Comparison of ENCODE assay signal across 12 cellular contexts in the genomic region with DNA sequence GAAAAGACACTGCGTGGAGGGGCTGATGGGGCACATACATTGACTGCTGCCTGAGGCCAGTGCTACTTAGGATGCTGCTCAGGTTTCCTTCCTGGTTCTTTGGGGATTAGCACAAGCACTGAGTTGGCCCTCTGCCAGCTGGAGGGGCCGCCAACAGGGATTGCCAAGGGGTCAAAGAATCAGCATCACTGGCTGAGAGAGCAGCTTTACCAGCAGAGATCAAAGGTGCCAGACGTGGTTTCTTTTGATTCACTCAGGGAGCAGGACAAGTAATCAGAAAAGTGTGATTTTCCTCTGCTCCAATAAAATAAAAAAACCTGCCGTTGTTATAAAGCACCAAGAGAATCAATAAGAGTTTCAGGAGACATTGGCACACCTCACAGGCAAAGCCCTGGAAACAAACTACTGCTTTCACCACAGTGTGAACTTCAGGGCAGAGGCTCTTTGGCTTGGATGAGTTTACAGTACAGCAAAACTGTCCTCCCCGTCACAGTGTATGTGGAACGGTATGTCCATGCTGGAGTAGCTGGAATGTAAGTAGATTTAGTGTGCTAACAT. TPM values are rescaled to one million over a fixed set of nuclear protein-coding genes. Genes with fewer than 3 reads are reported as not detected.
DNase-seq lines count a peak whose midpoint lies in the region; ATAC-seq, FAIRE-seq and TF ChIP-seq lines count a peak whose summit lies in the region.
"Had no signal": no experiment of that assay in that cellular context is flagged by ENCODE, and none has a peak within 500 bp of the region (broad histone marks: within the 10 kb centered on the region; RNA-seq: fewer than 3 reads in every experiment).

No MANE protein-coding gene starts in this region.

- no peaks in the 10 kb centered on the region for H3K9me1 ChIP-seq in K562 (ENCODE audit: control insufficient read depth, insufficient read depth, low read length)

- no peak overlapping the region for H2AK5ac ChIP-seq in mesenchymal stem cell (ENCODE audit: low read length, severe bottlenecking)

- no peak overlapping the region for H4K8ac ChIP-seq in mesenchymal stem cell (ENCODE audit: low read length)

- H3K79me1 ChIP-seq in mesenchymal stem cell (replicated peaks; ENCODE audit: low read length, poor library complexity, severe bottlenecking) = peaks cover 42% of the 10 kb centered on the region

- no peak overlapping the region for H3K14ac ChIP-seq in mesenchymal stem cell (ENCODE audit: low read length in 2 of 2)

- no peak overlapping the region for H3K23ac ChIP-seq in mesenchymal stem cell (ENCODE audit: low read length in 2 of 2)

- no peaks in the 10 kb centered on the region for H3K9me3 ChIP-seq in K562 (replicated peaks; ENCODE audit: control insufficient read depth, insufficient read depth, low read depth, low read length)
- H3K9me3 ChIP-seq in mesenchymal stem cell (ENCODE audit: control insufficient read depth, low read length) = no peaks in the 10 kb centered on the region
- no peaks in the 10 kb centered on the region for H3K9me3 ChIP-seq in T-helper 17 cell (ENCODE audit: control insufficient read depth, low read length, poor library complexity, severe bottlenecking)
- H3K9me3 ChIP-seq: left ventricle myocardium inferior had no signal

- ATAC-seq in K562 (no peak), GM21390 (IDR thresholded peaks at IDR 0.05; ENCODE audit: unreplicated experiment) (no peak), T-helper 17 cell (no peak)

- no peak overlapping the region for H3K4me3 Mint-ChIP-seq in T-helper 17 cell

- H2BK15ac ChIP-seq in mesenchymal stem cell (ENCODE audit: low read depth, poor library complexity, severe bottlenecking) = no peak overlapping the region

- H2AFZ ChIP-seq in K562 (ENCODE audit: low read depth, low read length) (no peak overlapping the region), mesenchymal stem cell (ENCODE audit: low read depth, low read length) (no peak overlapping the region)

- no peaks in the 10 kb centered on the region for H4K20me1 ChIP-seq in K562 (replicated peaks; ENCODE audit: control insufficient read depth, insufficient read depth, low read length)

- H3K18ac ChIP-seq in mesenchymal stem cell (ENCODE audit: low read depth in 1 of 2, low read length in 2 of 2) = peak overlapping the region in 1 of 2 experiments; percentile 6

- no peak for FAIRE-seq in K562 (lab: Jason Lieb, UNC)

- in situ Hi-C loops in K562 (cut with MboI) = no loop called here

- peak overlapping the region; percentile 18 for H4K91ac ChIP-seq in mesenchymal stem cell (ENCODE audit: low read length)

- 0% methylated on average over 5 of the region's 6 CpGs for WGBS in K562 (ENCODE audit: insufficient coverage, low coverage, missing lambda C conversion rate)
- WGBS in mesenchymal stem cell = 85% methylated on average over 6 of the region's 6 CpGs

- no peak overlapping the region for H3K27ac Mint-ChIP-seq in T-helper 17 cell

- H3K4me2 ChIP-seq in K562 (ENCODE audit: insufficient read depth, low read length) (no peak overlapping the region), mesenchymal stem cell (ENCODE audit: low read length, poor library complexity, severe bottlenecking) (no peak overlapping the region)

- DNase-seq in DMS79 treated with DMSO at 0.1 percent for 48 hours (lab: John Stamatoyannopoulos, UW) (peak; percentile 78), NCI-H146 (lab: John Stamatoyannopoulos, UW) (peak; percentile 58), K562 (ENCODE audit: extremely low read depth in 1 of 4, low spot score in 3 of 4) (no peak), mesenchymal stem cell (peak; percentile 76), pons (ENCODE audit: low spot score) (no peak), mesenteric fat pad (ENCODE audit: low spot score) (no peak), T-helper 17 cell (no peak)
- DNase-seq: activated T-cell treated with anti-CD3 and anti-CD28 coated beads, Interleukin-2, amount 50 U/mL, for 1 hour; effector CD8-positive, alpha-beta T cell; left ventricle myocardium inferior; trophoblast cell had no signal

- no peak overlapping the region for H3K4ac ChIP-seq in mesenchymal stem cell (ENCODE audit: low read depth in 1 of 2, low read length in 2 of 2)

- TF ChIP-seq EP300 in K562 (IDR thresholded peaks at IDR 0.05; ENCODE audit: low read length) = no peak

- H3K4me3 ChIP-seq in K562 = no peak overlapping the region
- H3K4me3 ChIP-seq in mesenchymal stem cell (ENCODE audit: insufficient read depth in 1 of 2, low read depth in 1 of 2, low read length in 2 of 2) = no peak overlapping the region
- H3K4me3 ChIP-seq: left ventricle myocardium inferior had no signal

- TF ChIP-seq RAD21 in K562 (CRISPR knock-in tag; conservative IDR thresholded peaks at IDR 0.05 in 1 of 2, IDR thresholded peaks at IDR 0.05 in 1 of 2) = no peak

- no peak overlapping the region for H3K27ac ChIP-seq in K562 (ENCODE audit: extremely low read depth, low read depth, low read length)
- H3K27ac ChIP-seq in mesenchymal stem cell (ENCODE audit: low read length, poor library complexity, severe bottlenecking) = peak overlapping the region; percentile 2
- H3K27ac ChIP-seq: left ventricle myocardium inferior had no signal

- H2BK120ac ChIP-seq in mesenchymal stem cell (ENCODE audit: low read depth, low read length) = no peak overlapping the region

- H3K79me2 ChIP-seq in K562 (ENCODE audit: control insufficient read depth, insufficient read depth, low read length) = no peaks in the 10 kb centered on the region

- intact Hi-C loops in K562 (cut with micrococcal nuclease) = no loop called here

- CTCF ChIA-PET in K562 (lab: Yijun Ruan, JAX; ENCODE audit: low intra/inter-chr PET ratio) = no interaction called here

- no peaks in the 10 kb centered on the region for H3K4me1 ChIP-seq in K562 (replicated peaks in 1 of 2; ENCODE audit: control insufficient read depth in 2 of 2, insufficient read depth in 2 of 2, low read length in 2 of 2)
- peaks cover 7% of the 10 kb centered on the region for H3K4me1 ChIP-seq in mesenchymal stem cell (ENCODE audit: control insufficient read depth, insufficient read depth, low read depth, low read length)

- H3K9ac ChIP-seq in K562 (ENCODE audit: insufficient read depth in 1 of 2, low read depth in 2 of 2, low read length in 2 of 2) = no peak overlapping the region
- no peak overlapping the region for H3K9ac ChIP-seq in mesenchymal stem cell (ENCODE audit: low read length)

- peaks cover 56% of the 10 kb centered on the region for H3K27me3 Mint-ChIP-seq in T-helper 17 cell

- peaks cover 4% of the 10 kb centered on the region for H3K36me3 Mint-ChIP-seq in T-helper 17 cell (ENCODE audit: low read depth)

- H2BK12ac ChIP-seq in mesenchymal stem cell (ENCODE audit: low read length in 2 of 2) = no peak overlapping the region

- no peak for TF ChIP-seq POLR2A in K562 (conservative IDR thresholded peaks at IDR 0.05)

- H2BK5ac ChIP-seq in mesenchymal stem cell (ENCODE audit: low read depth, low read length, poor library complexity, severe bottlenecking) = no peak overlapping the region

- no peak for TF ChIP-seq CTCF in K562 (IDR thresholded peaks at IDR 0.05 in 2 of 3, conservative IDR thresholded peaks at IDR 0.05 in 1 of 3; ENCODE audit: insufficient read depth in 2 of 3, low read depth in 1 of 3, low read length in 3 of 3)

- no peaks in the 10 kb centered on the region for H3K36me3 ChIP-seq in K562 (ENCODE audit: control insufficient read depth, insufficient read depth, low read length)
- H3K36me3 ChIP-seq in mesenchymal stem cell (ENCODE audit: control insufficient read depth in 1 of 2, insufficient read depth in 2 of 2, low read depth in 1 of 2, low read length in 2 of 2) = peaks cover 0 to 3% of the 10 kb centered on the region in 2 experiments
- H3K36me3 ChIP-seq: left ventricle myocardium inferior had no signal

- H3K27me3 ChIP-seq in K562 (ENCODE audit: control insufficient read depth in 2 of 2, insufficient read depth in 2 of 2, low read length in 2 of 2) (peaks cover 9 to 12% of the 10 kb centered on the region in 2 experiments; a peak in 3 of 5 replicates), mesenchymal stem cell (ENCODE audit: control insufficient read depth in 1 of 2, insufficient read depth in 1 of 2, low read length in 2 of 2) (no peaks in the 10 kb centered on the region)

- POLR2A ChIA-PET in K562 (lab: Yijun Ruan, JAX) = interaction anchor here (0.6 kb wide), 1 partner anchor 97 kb away, joined by 3 read pairs; no protein-coding TSS in a partner anchor

- no peaks in the 10 kb centered on the region for H3K4me1 Mint-ChIP-seq in T-helper 17 cell

- no TSS peak for BruUV-seq in K562 (replicated peaks; lab: Mats Ljungman, UMichigan)

TF ChIP-seq in K562, 482 proteins besides CTCF, POLR2A, EP300 and RAD21:
- TF ChIP-seq, protein P1, sequence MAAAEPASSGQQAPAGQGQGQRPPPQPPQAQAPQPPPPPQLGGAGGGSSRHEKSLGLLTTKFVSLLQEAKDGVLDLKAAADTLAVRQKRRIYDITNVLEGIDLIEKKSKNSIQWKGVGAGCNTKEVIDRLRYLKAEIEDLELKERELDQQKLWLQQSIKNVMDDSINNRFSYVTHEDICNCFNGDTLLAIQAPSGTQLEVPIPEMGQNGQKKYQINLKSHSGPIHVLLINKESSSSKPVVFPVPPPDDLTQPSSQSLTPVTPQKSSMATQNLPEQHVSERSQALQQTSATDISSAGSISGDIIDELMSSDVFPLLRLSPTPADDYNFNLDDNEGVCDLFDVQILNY (CRISPR knock-in tag; IDR thresholded peaks at IDR 0.05) = no peak
- TF ChIP-seq NFIC (IDR thresholded peaks at IDR 0.05) = peak; percentile 74
- peak; percentile 49 for TF ChIP-seq NFIX (CRISPR knock-in tag; IDR thresholded peaks at IDR 0.05; ENCODE audit: low read depth)

RNA-seq across cellular contexts. Expression of a gene that starts 45.8 kb away (rescaled TPM):
- 0.37 TPM in 1 of 2 replicates, not detected in the other for total RNA-seq in K562 (2011; cell fraction: chromatin; rRNA removed; ENCODE audit: low replicate concordance)
- not detected in 2 replicates for total RNA-seq in K562 (2011; cell fraction: nucleolus; rRNA removed)
- 0.29 TPM in 1 of 2 replicates, not detected in the other for total RNA-seq in K562 (2011; cell fraction: nucleoplasm; rRNA removed)
- total RNA-seq in K562 (2014; rRNA removed) (0.08 and 0.23 TPM in 2 replicates), K562 (2014; rRNA removed; fragmentation: Illumina TruSeq; extraction: Trizol) (0.51 and 0.54 TPM in 2 replicates), K562 (2015; rRNA removed; fragmentation: Illumina TruSeq; extraction: Trizol) (0.34 and 0.43 TPM in 2 replicates), K562 (2021) (0.13 and 0.29 TPM in 2 replicates), mesenteric fat pad (not detected), T-helper 17 cell (1 to 10 TPM in 1 of 2 donors, under 1 TPM in 1; 0.67 to 1.7 TPM)
- polyA plus RNA-seq in K562 (2011; rRNA removed) (0.05 and 0.10 TPM in 2 replicates), K562 (2014; fragmentation: Illumina TruSeq; extraction: Trizol) (0.21 and 0.42 TPM in 2 replicates), K562 (2014; fragmentation: Nextera tagmentation; extraction: Ambion mirVana) (under 1 TPM; 0.07 to 0.20 TPM), K562 (2014; rRNA removed) (0.30 and 0.36 TPM in 2 replicates)
- 0.01 and 0.03 TPM in 2 replicates for polyA plus RNA-seq in K562 (2011; cell fraction: cytosol; rRNA removed)
- 0.22 TPM in 1 of 2 replicates, not detected in the other for polyA plus RNA-seq in K562 (2011; cell fraction: nucleus; rRNA removed)
- 0.19 and 0.22 TPM in 2 replicates for polyA plus RNA-seq in K562 (2012)
- not detected in 2 replicates for polyA minus RNA-seq in K562 (2011; rRNA and poly(A)+ RNA removed)
- polyA minus RNA-seq in K562 (2011; cell fraction: cytosol; rRNA and poly(A)+ RNA removed) = not detected in 2 replicates
- 0.13 TPM in 1 of 2 replicates, not detected in the other for polyA minus RNA-seq in K562 (2011; cell fraction: nucleus; rRNA and poly(A)+ RNA removed)
- polyA plus RNA-seq in mesenchymal stem cell (2013, experiment 1 of 2) = 0.41 TPM
- polyA plus RNA-seq in mesenchymal stem cell (2013, experiment 2 of 2) = 0.42 TPM

Comparison
In these comparisons a context has a peak if more than half of its experiments do, and no peak if none do; other contexts are left out.
1. DNase-seq: peak in DMS79 treated with DMSO at 0.1 percent for 48 hours (single experiment), NCI-H146 (single experiment) and mesenchymal stem cell (single experiment); none in K562 (0 of 4), pons (single experiment), mesenteric fat pad (single experiment) and T-helper 17 cell (0 of 3).